ENCODE assay signal across 1 cellular context in genomic region chr11:68658097-68658496, GRCh38.
TF ChIP-seq lines count a peak whose summit lies in the region.

No MANE protein-coding gene starts in this region.

TF ChIP-seq in H1, 55 proteins besides CTCF, POLR2A, EP300 and RAD21:
- TF ChIP-seq, protein P1, sequence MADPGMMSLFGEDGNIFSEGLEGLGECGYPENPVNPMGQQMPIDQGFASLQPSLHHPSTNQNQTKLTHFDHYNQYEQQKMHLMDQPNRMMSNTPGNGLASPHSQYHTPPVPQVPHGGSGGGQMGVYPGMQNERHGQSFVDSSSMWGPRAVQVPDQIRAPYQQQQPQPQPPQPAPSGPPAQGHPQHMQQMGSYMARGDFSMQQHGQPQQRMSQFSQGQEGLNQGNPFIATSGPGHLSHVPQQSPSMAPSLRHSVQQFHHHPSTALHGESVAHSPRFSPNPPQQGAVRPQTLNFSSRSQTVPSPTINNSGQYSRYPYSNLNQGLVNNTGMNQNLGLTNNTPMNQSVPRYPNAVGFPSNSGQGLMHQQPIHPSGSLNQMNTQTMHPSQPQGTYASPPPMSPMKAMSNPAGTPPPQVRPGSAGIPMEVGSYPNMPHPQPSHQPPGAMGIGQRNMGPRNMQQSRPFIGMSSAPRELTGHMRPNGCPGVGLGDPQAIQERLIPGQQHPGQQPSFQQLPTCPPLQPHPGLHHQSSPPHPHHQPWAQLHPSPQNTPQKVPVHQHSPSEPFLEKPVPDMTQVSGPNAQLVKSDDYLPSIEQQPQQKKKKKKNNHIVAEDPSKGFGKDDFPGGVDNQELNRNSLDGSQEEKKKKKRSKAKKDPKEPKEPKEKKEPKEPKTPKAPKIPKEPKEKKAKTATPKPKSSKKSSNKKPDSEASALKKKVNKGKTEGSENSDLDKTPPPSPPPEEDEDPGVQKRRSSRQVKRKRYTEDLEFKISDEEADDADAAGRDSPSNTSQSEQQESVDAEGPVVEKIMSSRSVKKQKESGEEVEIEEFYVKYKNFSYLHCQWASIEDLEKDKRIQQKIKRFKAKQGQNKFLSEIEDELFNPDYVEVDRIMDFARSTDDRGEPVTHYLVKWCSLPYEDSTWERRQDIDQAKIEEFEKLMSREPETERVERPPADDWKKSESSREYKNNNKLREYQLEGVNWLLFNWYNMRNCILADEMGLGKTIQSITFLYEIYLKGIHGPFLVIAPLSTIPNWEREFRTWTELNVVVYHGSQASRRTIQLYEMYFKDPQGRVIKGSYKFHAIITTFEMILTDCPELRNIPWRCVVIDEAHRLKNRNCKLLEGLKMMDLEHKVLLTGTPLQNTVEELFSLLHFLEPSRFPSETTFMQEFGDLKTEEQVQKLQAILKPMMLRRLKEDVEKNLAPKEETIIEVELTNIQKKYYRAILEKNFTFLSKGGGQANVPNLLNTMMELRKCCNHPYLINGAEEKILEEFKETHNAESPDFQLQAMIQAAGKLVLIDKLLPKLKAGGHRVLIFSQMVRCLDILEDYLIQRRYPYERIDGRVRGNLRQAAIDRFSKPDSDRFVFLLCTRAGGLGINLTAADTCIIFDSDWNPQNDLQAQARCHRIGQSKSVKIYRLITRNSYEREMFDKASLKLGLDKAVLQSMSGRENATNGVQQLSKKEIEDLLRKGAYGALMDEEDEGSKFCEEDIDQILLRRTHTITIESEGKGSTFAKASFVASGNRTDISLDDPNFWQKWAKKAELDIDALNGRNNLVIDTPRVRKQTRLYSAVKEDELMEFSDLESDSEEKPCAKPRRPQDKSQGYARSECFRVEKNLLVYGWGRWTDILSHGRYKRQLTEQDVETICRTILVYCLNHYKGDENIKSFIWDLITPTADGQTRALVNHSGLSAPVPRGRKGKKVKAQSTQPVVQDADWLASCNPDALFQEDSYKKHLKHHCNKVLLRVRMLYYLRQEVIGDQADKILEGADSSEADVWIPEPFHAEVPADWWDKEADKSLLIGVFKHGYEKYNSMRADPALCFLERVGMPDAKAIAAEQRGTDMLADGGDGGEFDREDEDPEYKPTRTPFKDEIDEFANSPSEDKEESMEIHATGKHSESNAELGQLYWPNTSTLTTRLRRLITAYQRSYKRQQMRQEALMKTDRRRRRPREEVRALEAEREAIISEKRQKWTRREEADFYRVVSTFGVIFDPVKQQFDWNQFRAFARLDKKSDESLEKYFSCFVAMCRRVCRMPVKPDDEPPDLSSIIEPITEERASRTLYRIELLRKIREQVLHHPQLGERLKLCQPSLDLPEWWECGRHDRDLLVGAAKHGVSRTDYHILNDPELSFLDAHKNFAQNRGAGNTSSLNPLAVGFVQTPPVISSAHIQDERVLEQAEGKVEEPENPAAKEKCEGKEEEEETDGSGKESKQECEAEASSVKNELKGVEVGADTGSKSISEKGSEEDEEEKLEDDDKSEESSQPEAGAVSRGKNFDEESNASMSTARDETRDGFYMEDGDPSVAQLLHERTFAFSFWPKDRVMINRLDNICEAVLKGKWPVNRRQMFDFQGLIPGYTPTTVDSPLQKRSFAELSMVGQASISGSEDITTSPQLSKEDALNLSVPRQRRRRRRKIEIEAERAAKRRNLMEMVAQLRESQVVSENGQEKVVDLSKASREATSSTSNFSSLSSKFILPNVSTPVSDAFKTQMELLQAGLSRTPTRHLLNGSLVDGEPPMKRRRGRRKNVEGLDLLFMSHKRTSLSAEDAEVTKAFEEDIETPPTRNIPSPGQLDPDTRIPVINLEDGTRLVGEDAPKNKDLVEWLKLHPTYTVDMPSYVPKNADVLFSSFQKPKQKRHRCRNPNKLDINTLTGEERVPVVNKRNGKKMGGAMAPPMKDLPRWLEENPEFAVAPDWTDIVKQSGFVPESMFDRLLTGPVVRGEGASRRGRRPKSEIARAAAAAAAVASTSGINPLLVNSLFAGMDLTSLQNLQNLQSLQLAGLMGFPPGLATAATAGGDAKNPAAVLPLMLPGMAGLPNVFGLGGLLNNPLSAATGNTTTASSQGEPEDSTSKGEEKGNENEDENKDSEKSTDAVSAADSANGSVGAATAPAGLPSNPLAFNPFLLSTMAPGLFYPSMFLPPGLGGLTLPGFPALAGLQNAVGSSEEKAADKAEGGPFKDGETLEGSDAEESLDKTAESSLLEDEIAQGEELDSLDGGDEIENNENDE (IDR thresholded peaks at IDR 0.05; ENCODE audit: insufficient replicate concordance, low read length) = no peak
- TF ChIP-seq ATF3 (IDR thresholded peaks at IDR 0.05; ENCODE audit: insufficient read depth, low read depth, low read length) (no peak), CHD1 (IDR thresholded peaks at IDR 0.05; ENCODE audit: low read depth, low read length) (no peak), EGR1 (IDR thresholded peaks at IDR 0.05; ENCODE audit: borderline replicate concordance, low read depth, low read length) (no peak), RFX5 (IDR thresholded peaks at IDR 0.05; ENCODE audit: borderline replicate concordance, low read depth, low read length) (no peak), BACH1 (IDR thresholded peaks at IDR 0.05; ENCODE audit: low read length) (no peak), RXRA (IDR thresholded peaks at IDR 0.05; ENCODE audit: insufficient read depth, low read depth, low read length) (no peak), ZNF274 (IDR thresholded peaks at IDR 0.05; ENCODE audit: borderline replicate concordance, extremely low read depth, low read length) (no peak), SP1 (IDR thresholded peaks at IDR 0.05; ENCODE audit: low read depth, low read length) (no peak), SIN3A (conservative IDR thresholded peaks at IDR 0.05 in 1 of 2, IDR thresholded peaks at IDR 0.05 in 1 of 2; ENCODE audit: low read depth in 1 of 2, low read length in 2 of 2) (no peak), ATF2 (IDR thresholded peaks at IDR 0.05; ENCODE audit: low read length) (no peak), BCL11A (IDR thresholded peaks at IDR 0.05; ENCODE audit: low read depth in 2 of 2, low read length in 2 of 2) (no peak), USF2 (IDR thresholded peaks at IDR 0.05; ENCODE audit: low read length) (no peak), MAFK (IDR thresholded peaks at IDR 0.05; ENCODE audit: low read depth, low read length) (no peak), TAF7 (optimal IDR thresholded peaks at IDR 0.05; ENCODE audit: borderline replicate concordance, low read depth, low read length) (no peak), TBP (IDR thresholded peaks at IDR 0.05; ENCODE audit: low read depth, low read length) (no peak), SP4 (IDR thresholded peaks at IDR 0.05; ENCODE audit: low read length) (no peak), SIRT6 (IDR thresholded peaks at IDR 0.05; ENCODE audit: low read length) (no peak), SAP30 (IDR thresholded peaks at IDR 0.05; ENCODE audit: insufficient read depth, insufficient replicate concordance, low read length) (no peak), HDAC2 (IDR thresholded peaks at IDR 0.05; ENCODE audit: borderline replicate concordance in 1 of 2, low read depth in 2 of 2, low read length in 2 of 2) (no peak)
